ENCODE assay signal across 2 cellular contexts in the genomic region with DNA sequence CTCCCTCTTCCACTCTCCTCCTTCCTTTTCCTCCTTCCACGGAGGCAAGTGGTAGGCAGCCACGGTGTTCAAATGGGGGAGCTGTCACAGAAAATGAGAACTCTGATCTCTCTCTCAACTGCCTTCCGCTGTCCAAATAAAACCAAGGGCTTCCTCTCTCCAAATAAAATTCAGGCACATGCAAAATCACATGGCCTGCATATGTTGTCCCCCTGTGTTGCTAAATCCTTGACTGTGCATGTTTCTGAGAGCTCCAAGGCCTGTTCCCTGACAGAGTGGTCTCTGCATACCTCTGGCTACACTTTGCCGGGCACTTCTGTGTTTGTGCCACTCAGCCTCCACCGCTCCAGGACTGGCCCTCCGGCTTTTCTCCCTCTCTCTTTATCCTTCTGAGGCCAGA. TPM values are rescaled to one million over a fixed set of nuclear protein-coding genes. Genes with fewer than 3 reads are reported as not detected.
"Had no signal": no experiment of that assay in that cellular context is flagged by ENCODE, and none has a peak within 500 bp of the region (broad histone marks: within the 10 kb centered on the region; RNA-seq: fewer than 3 reads in every experiment).

No MANE protein-coding gene starts in this region.

RNA-seq across cellular contexts. Expression of a gene that starts 39.0 kb away (rescaled TPM):
- total RNA-seq: G401 had no signal

RNA-seq across cellular contexts. Expression of a gene that starts 42.4 kb away (rescaled TPM):
- total RNA-seq: G401, GM12878 had no signal
- polyA plus RNA-seq: GM12878 had no signal
